Comparison of ENCODE assay signal across 17 cellular contexts in the genomic region with DNA sequence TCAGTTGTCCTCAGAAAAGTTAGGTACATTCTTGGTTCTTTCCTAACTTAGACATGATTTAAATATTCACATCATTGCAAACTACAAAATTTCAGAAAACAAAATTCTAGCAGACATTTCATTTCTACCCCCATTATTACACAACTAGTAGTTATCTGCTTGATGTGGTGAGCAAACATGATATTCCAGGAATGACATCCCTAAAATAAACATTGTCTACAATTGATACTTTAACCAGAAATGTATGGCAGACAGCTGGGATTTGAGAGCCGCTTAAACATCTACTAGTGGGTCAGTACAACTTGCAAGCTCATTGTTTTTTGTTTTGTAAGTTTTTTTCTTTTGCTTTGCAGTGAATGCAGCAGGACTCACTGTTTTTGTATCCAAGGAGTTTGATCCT. TPM values are rescaled to one million over a fixed set of nuclear protein-coding genes. Genes with fewer than 3 reads are reported as not detected.
"Had no signal": no experiment of that assay in that cellular context is flagged by ENCODE, and none has a peak within 500 bp of the region (broad histone marks: within the 10 kb centered on the region; RNA-seq: fewer than 3 reads in every experiment).

No MANE protein-coding gene starts in this region.

- H3K4me1 ChIP-seq: body of pancreas had no signal

- DNase-seq: activated B cell treated with CpG ODN at 0.5 μM for 24 hours; activated CD4-positive, alpha-beta T cell treated with anti-CD3 and anti-CD28 coated beads for 1 hour; activated effector memory CD4-positive, alpha-beta T cell treated with Interleukin-2 at 50 U/mL for 16 hours; activated T-cell treated with anti-CD3 and anti-CD28 coated beads, Interleukin-2, amount 50 U/mL, for 24 hours; central memory CD4-positive, alpha-beta T cell; T1000 had no signal

- H3K27me3 ChIP-seq: ascending aorta, body of pancreas had no signal

- H3K27ac ChIP-seq: ascending aorta, body of pancreas, SK-N-MC had no signal

- H3K9me3 ChIP-seq: ascending aorta, body of pancreas had no signal

- ATAC-seq: Panc1, Right ventricle myocardium inferior had no signal

- H3K4me3 ChIP-seq: ascending aorta, body of pancreas, SK-N-MC had no signal

- H3K36me3 ChIP-seq: ascending aorta had no signal

RNA-seq across cellular contexts. Expression of a gene that starts 32.1 kb away (rescaled TPM):
- total RNA-seq: activated B cell treated with CpG ODN at 0.5 μM for 24 hours; activated CD4-positive, alpha-beta T cell treated with anti-CD3 and anti-CD28 coated beads, Interleukin-2, amount 10 ng/mL, durations not matched to agents 24 days and 14 days; activated CD8-positive, alpha-beta memory T cell treated with anti-CD3 and anti-CD28 coated beads, Interleukin-2, amount 10 ng/mL, durations not matched to agents 7 days and 5 days; activated T-helper 1 cell treated with anti-CD3 and anti-CD28 coated beads, Interleukin-12 subunit alpha, Interleukin-12 subunit beta, Interleukin-2, Interleukin-4 antibody, amounts not matched to agents 30 ng/mL and 10 ng/mL and 1 ng/mL, durations not matched to agents 14 hours and 24 hours and 36 hours; ascending aorta; body of pancreas; bronchial epithelial cell; chondrocyte; Right ventricle myocardium inferior; T-cell had no signal

RNA-seq across cellular contexts. Expression of a gene that starts 41.6 kb away (rescaled TPM):
- total RNA-seq: activated B cell treated with CpG ODN at 0.5 μM for 24 hours; activated CD4-positive, alpha-beta T cell treated with anti-CD3 and anti-CD28 coated beads, Interleukin-2, amount 10 ng/mL, durations not matched to agents 24 days and 14 days; activated CD8-positive, alpha-beta memory T cell treated with anti-CD3 and anti-CD28 coated beads, Interleukin-2, amount 10 ng/mL, durations not matched to agents 7 days and 5 days; activated T-helper 1 cell treated with anti-CD3 and anti-CD28 coated beads, Interleukin-12 subunit alpha, Interleukin-12 subunit beta, Interleukin-2, Interleukin-4 antibody, amounts not matched to agents 30 ng/mL and 10 ng/mL and 1 ng/mL, durations not matched to agents 14 hours and 24 hours and 36 hours; ascending aorta; body of pancreas; chondrocyte; Right ventricle myocardium inferior; T-cell had no signal
